In the genomic region with DNA sequence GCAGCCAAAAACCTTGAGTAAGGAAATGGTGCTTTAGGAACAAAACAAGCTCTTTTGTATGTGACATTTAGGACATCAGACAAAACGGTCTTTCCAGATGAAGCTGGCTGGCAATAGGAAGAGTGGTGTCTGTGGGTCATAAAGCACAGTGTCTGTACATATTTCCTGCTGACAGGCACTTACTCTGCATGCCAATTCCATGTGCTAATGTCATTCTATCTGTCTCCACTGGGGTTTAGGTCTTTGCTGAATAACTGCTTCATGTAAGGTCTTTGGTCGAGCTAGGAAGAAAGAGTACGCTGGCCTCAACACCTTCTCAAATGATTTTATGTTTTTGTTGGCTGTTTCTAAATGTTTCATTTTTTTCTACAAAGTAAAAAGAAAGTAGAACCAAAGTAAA, we compare ENCODE assay signal across 14 cellular contexts.
DNase-seq lines count a peak whose midpoint lies in the region; ATAC-seq and TF ChIP-seq lines count a peak whose summit lies in the region.
"Had no signal": no experiment of that assay in that cellular context is flagged by ENCODE, and none has a peak within 500 bp of the region (broad histone marks: within the 10 kb centered on the region; RNA-seq: fewer than 3 reads in every experiment).

No MANE protein-coding gene starts in this region.

- H3K36me3 ChIP-seq in mucosa of descending colon (ENCODE audit: low read depth) (no peaks in the 10 kb centered on the region), aorta (ENCODE audit: control insufficient read depth in 1 of 2, insufficient read depth in 2 of 2, low read length in 1 of 2) (no peaks in the 10 kb centered on the region)
- H3K36me3 ChIP-seq: spleen had no signal

- H3K4me3 ChIP-seq in choroid plexus epithelial cell (ENCODE audit: low read depth, low read length) (no peak overlapping the region), mucosa of descending colon (no peak overlapping the region), dorsolateral prefrontal cortex (no peak overlapping the region), aorta (ENCODE audit: low read length in 2 of 2) (no peak overlapping the region)
- H3K4me3 ChIP-seq: spleen had no signal

- H3K9me3 ChIP-seq in mucosa of descending colon (no peaks in the 10 kb centered on the region), aorta (ENCODE audit: control insufficient read depth, low read length) (no peaks in the 10 kb centered on the region)
- H3K9me3 ChIP-seq: spleen had no signal

- no peaks in the 10 kb centered on the region for H3K27me3 ChIP-seq in dorsolateral prefrontal cortex
- H3K27me3 ChIP-seq in aorta (ENCODE audit: control insufficient read depth in 1 of 2, insufficient read depth in 2 of 2, low read length in 1 of 2) = peaks cover 0 to 2% of the 10 kb centered on the region in 2 donors
- H3K27me3 ChIP-seq: spleen had no signal

- ATAC-seq in mucosa of descending colon (peak; percentile 48), aorta (ENCODE audit: low FRiP score) (no peak)
- ATAC-seq: activated T-cell treated with anti-CD3 and anti-CD28 coated beads, Interleukin-2, amount 50 U/mL, for 4 hours had no signal

- H3K4me1 ChIP-seq in mucosa of descending colon (ENCODE audit: low read depth) (no peaks in the 10 kb centered on the region), aorta (ENCODE audit: control insufficient read depth in 1 of 2, insufficient read depth in 2 of 2, low read length in 2 of 2) (no peaks in the 10 kb centered on the region)
- H3K4me1 ChIP-seq: spleen had no signal

- CTCF ChIA-PET in HEK293T (lab: Yijun Ruan, JAX) = interaction anchor here (0.7 to 0.8 kb wide), 2 partner anchors 9 to 623 kb away, joined by 3 read pairs; no protein-coding TSS in a partner anchor

- intact Hi-C loops in mucosa of descending colon (cut with DNase I, micrococcal nuclease) (no loop called here), dorsolateral prefrontal cortex (cut with DNase I) (no loop called here), aorta (cut with DNase I) (no loop called here)

- peak overlapping the region in 1 of 59 donors; percentile 12 for H3K27ac ChIP-seq in dorsolateral prefrontal cortex
- H3K27ac ChIP-seq in aorta (ENCODE audit: low read depth in 1 of 2, low read length in 2 of 2) = no peak overlapping the region
- H3K27ac ChIP-seq: spleen had no signal

- peak; percentile 25 for TF ChIP-seq CTCF in choroid plexus epithelial cell (conservative IDR thresholded peaks at IDR 0.05; ENCODE audit: low read depth, low read length)
- no peak for TF ChIP-seq CTCF in mucosa of descending colon (IDR thresholded peaks at IDR 0.05)
- peak in 3 of 56 donors; percentile 14 to 18 (median 17) for TF ChIP-seq CTCF in dorsolateral prefrontal cortex (IDR thresholded peaks at IDR 0.05 in 54 of 56, conservative IDR thresholded peaks at IDR 0.05 in 2 of 56; ENCODE audit: low read depth in 1 of 56, partially characterized antibody in 56 of 56)

- POLR2A ChIA-PET in HEK293T (lab: Yijun Ruan, JAX) = no interaction called here

- DNase-seq in DMS153 treated with DMSO at 0.1 percent for 48 hours (lab: John Stamatoyannopoulos, UW; ENCODE audit: unreplicated experiment) (peak; percentile 22), HEK293T (ENCODE audit: extremely low spot score) (peak; percentile 36), choroid plexus epithelial cell (ENCODE audit: low read depth) (peak; percentile 31), mucosa of descending colon (no peak), LoVo (ENCODE audit: low spot score) (no peak), dorsolateral prefrontal cortex (no peak), aorta (no peak)
- no peak for DNase-seq in activated CD4-positive, alpha-beta T cell treated with anti-CD3 and anti-CD28 coated beads for 1 hour
- DNase-seq: activated T-cell treated with anti-CD3 and anti-CD28 coated beads, Interleukin-2, amount 50 U/mL, for 4 hours; amygdala; foreskin melanocyte; NCI-H1436 treated with DMSO at 0.1 percent for 48 hours; NK-92 treated with Interleukin-12 subunit alpha and Interleukin-12 subunit beta, amount 100 ng/mL, for 24 hours; spleen had no signal

- 41 to 44% methylated on average over 3 of the region's 3 CpGs for WGBS in aorta, 2 donors

TF ChIP-seq in HEK293T, 16 proteins besides CTCF, POLR2A, EP300 and RAD21:
- TF ChIP-seq SP1 (IDR thresholded peaks at IDR 0.05) = no peak
- TF ChIP-seq FOXA1 (IDR thresholded peaks at IDR 0.05) = no peak
- no peak for TF ChIP-seq FOXM1 (IDR thresholded peaks at IDR 0.05; ENCODE audit: borderline replicate concordance)
- TF ChIP-seq, protein P1, sequence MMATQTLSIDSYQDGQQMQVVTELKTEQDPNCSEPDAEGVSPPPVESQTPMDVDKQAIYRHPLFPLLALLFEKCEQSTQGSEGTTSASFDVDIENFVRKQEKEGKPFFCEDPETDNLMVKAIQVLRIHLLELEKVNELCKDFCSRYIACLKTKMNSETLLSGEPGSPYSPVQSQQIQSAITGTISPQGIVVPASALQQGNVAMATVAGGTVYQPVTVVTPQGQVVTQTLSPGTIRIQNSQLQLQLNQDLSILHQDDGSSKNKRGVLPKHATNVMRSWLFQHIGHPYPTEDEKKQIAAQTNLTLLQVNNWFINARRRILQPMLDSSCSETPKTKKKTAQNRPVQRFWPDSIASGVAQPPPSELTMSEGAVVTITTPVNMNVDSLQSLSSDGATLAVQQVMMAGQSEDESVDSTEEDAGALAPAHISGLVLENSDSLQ (IDR thresholded peaks at IDR 0.05) = peak; percentile 76

Comparison
In these comparisons a context has a peak if more than half of its experiments do, and no peak if none do; other contexts are left out.
1. DNase-seq: peak in DMS153 treated with DMSO at 0.1 percent for 48 hours (single experiment), HEK293T (single experiment) and choroid plexus epithelial cell (single experiment); none in mucosa of descending colon (0 of 3), LoVo (single experiment), activated CD4-positive, alpha-beta T cell treated with anti-CD3 and anti-CD28 coated beads for 1 hour (single experiment), dorsolateral prefrontal cortex (0 of 10) and aorta (0 of 2).